Comparison of ENCODE assay signal across 8 cellular contexts in genomic region chr15:68550498-68551295, GRCh38. TPM values are rescaled to one million over a fixed set of nuclear protein-coding genes. Genes with fewer than 3 reads are reported as not detected.
DNase-seq lines count a peak whose midpoint lies in the region; ATAC-seq and TF ChIP-seq lines count a peak whose summit lies in the region.

No MANE protein-coding gene starts in this region.

- no peaks in the 10 kb centered on the region for H3K4me1 ChIP-seq in liver (ENCODE audit: control insufficient read depth in 4 of 4, insufficient read depth in 4 of 4, low read length in 3 of 4)

- peak; percentile 40 for ATAC-seq in central memory CD8-positive, alpha-beta T cell (replicated peaks; ENCODE audit: extremely low read depth, poor library complexity, severe bottlenecking)
- no peak for ATAC-seq in HG02981 (IDR thresholded peaks at IDR 0.05; ENCODE audit: unreplicated experiment)

- no peak overlapping the region for H3K4me3 ChIP-seq in liver (ENCODE audit: low read depth in 1 of 3, low read length in 3 of 3)

- H3K27ac Mint-ChIP-seq in central memory CD8-positive, alpha-beta T cell (ENCODE audit: low read depth), result no peak overlapping the region

- DNase-seq in NCI-H1417 (lab: John Stamatoyannopoulos, UW) (peak; percentile 62 to 88 (median 75)), NCI-H1417 treated with DMSO at 0.1 percent for 48 hours (lab: John Stamatoyannopoulos, UW) (no peak), NCI-H1694 treated with DMSO at 0.1 percent for 48 hours (lab: John Stamatoyannopoulos, UW) (peak; percentile 47)
- DNase-seq in activated CD4-positive, CD25-positive, alpha-beta regulatory T cell treated with anti-CD3 and anti-CD28 coated beads, Interleukin-2, amount 50 U/mL, for 16 hours (ENCODE audit: low read depth, low spot score), result peak; percentile 52
- DNase-seq in central memory CD8-positive, alpha-beta T cell (ENCODE audit: low spot score in 2 of 2), result peak; percentile 43 to 65
- peak; percentile 54 to 75 (median 70) for DNase-seq in stimulated activated CD4-positive, alpha-beta T cell treated with anti-CD3 and anti-CD28 coated beads, TNF-alpha, amount 100 ng/mL, for 48 hours (ENCODE audit: low read depth in 3 of 3)

- H3K9ac ChIP-seq in liver (ENCODE audit: low read depth in 1 of 2, low read length in 2 of 2), result no peak overlapping the region

- TF ChIP-seq RAD21 in liver (IDR thresholded peaks at IDR 0.05), result peak; percentile 75 to 82

- H3K27me3 Mint-ChIP-seq in central memory CD8-positive, alpha-beta T cell, result peaks cover 52% of the 10 kb centered on the region

- TF ChIP-seq CTCF in liver (IDR thresholded peaks at IDR 0.05; ENCODE audit: low read depth, low read length, missing input control), result peak; percentile 91

- no peaks in the 10 kb centered on the region for H3K9me3 ChIP-seq in liver (ENCODE audit: control insufficient read depth in 4 of 4, low read length in 3 of 4)

- H3K4me3 Mint-ChIP-seq in central memory CD8-positive, alpha-beta T cell, result no peak overlapping the region

- 42% methylated on average over 20 of the region's 20 CpGs for WGBS in liver

- no peak overlapping the region for H3K27ac ChIP-seq in liver (ENCODE audit: low read depth in 1 of 2, low read length in 2 of 2)

- no peaks in the 10 kb centered on the region for H3K36me3 Mint-ChIP-seq in central memory CD8-positive, alpha-beta T cell (ENCODE audit: insufficient read depth)

- peaks cover 0 to 4% (median 0%) of the 10 kb centered on the region in 4 donors for H3K27me3 ChIP-seq in liver (ENCODE audit: control insufficient read depth in 4 of 4, insufficient read depth in 4 of 4, low read length in 3 of 4)

- no peaks in the 10 kb centered on the region for H3K9me3 Mint-ChIP-seq in central memory CD8-positive, alpha-beta T cell

- H3K4me1 Mint-ChIP-seq in central memory CD8-positive, alpha-beta T cell, result no peaks in the 10 kb centered on the region

- H3K36me3 ChIP-seq in liver (ENCODE audit: control insufficient read depth in 4 of 4, insufficient read depth in 3 of 4, low read depth in 1 of 4, low read length in 3 of 4), result no peaks in the 10 kb centered on the region

TF ChIP-seq in liver, 16 proteins besides CTCF, POLR2A, EP300 and RAD21:
- TF ChIP-seq RXRA (IDR thresholded peaks at IDR 0.05) (no peak), HNF4G (IDR thresholded peaks at IDR 0.05) (no peak), JUND (IDR thresholded peaks at IDR 0.05) (no peak), HNF4A (conservative IDR thresholded peaks at IDR 0.05) (no peak), GABPA (IDR thresholded peaks at IDR 0.05 in 1 of 2, conservative IDR thresholded peaks at IDR 0.05 in 1 of 2) (no peak), EGR1 (IDR thresholded peaks at IDR 0.05; ENCODE audit: low read depth in 2 of 2) (no peak), ZBTB33 (IDR thresholded peaks at IDR 0.05) (no peak), ATF3 (IDR thresholded peaks at IDR 0.05) (no peak), REST (IDR thresholded peaks at IDR 0.05) (no peak), SP1 (IDR thresholded peaks at IDR 0.05) (no peak), FOXA2 (IDR thresholded peaks at IDR 0.05) (no peak), NR2F2 (IDR thresholded peaks at IDR 0.05) (no peak), FOXA1 (IDR thresholded peaks at IDR 0.05) (no peak), TAF1 (conservative IDR thresholded peaks at IDR 0.05) (no peak), MAX (IDR thresholded peaks at IDR 0.05) (no peak), YY1 (IDR thresholded peaks at IDR 0.05) (no peak)

RNA-seq across cellular contexts. Expression of gene CORO2B, which starts 28.1 kb away (rescaled TPM):
- total RNA-seq in liver, result under 1 TPM; 0.50 to 0.65 TPM
- under 1 TPM; 0.15 to 0.54 TPM for polyA plus RNA-seq in liver
